In the genomic region with DNA sequence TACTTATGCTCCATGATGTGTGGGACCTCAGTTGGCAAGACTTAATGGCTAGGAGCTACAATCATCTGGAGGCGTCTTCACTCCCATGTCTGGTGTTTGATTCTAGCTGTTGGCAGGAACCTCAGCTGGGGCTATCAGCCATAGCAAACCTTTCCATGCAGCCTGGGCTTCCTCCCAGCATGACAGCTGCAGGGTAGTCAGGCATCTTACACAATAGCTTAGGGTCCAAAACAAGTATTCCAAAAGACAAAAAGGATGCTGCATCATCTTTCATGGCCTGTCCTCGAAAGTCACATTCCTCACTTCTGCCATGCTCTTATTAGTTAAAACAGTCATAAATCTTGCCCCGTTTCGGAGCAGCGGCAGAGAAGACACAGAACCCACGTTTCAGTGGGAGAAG, we compare ENCODE assay signal across 9 cellular contexts.
DNase-seq lines count a peak whose midpoint lies in the region; ATAC-seq lines count a peak whose summit lies in the region.
"Had no signal": no experiment of that assay in that cellular context is flagged by ENCODE, and none has a peak within 500 bp of the region (broad histone marks: within the 10 kb centered on the region; RNA-seq: fewer than 3 reads in every experiment).

No MANE protein-coding gene starts in this region.

- no peak for DNase-seq in activated CD4-positive, alpha-beta T cell treated with anti-CD3 and anti-CD28 coated beads for 36 hours
- DNase-seq in activated CD4-positive, alpha-beta T cell treated with anti-CD3 and anti-CD28 coated beads, Interleukin-2, amount 50 U/mL, for 1 hour: no peak
- no peak for DNase-seq in activated CD4-positive, alpha-beta memory T cell treated with anti-CD3 and anti-CD28 coated beads, Interleukin-2, amount 10 ng/mL, durations not matched to agents 7 days and 5 days
- DNase-seq in left cardiac atrium (peak; percentile 63), DMS53 (lab: John Stamatoyannopoulos, UW) (no peak)
- DNase-seq in stimulated activated CD4-positive, alpha-beta T cell treated with anti-CD3 and anti-CD28 coated beads, Interleukin-1b, Interleukin-23, amount 100 ng/mL, for 48 hours: no peak
- DNase-seq: ACHN had no signal

- peaks cover 97% of the 10 kb centered on the region for H3K4me1 Mint-ChIP-seq in activated CD4-positive, alpha-beta T cell treated with anti-CD3 and anti-CD28 coated beads for 36 hours
- H3K4me1 Mint-ChIP-seq in activated CD4-positive, alpha-beta memory T cell treated with anti-CD3 and anti-CD28 coated beads, Interleukin-2, amount 10 ng/mL, durations not matched to agents 7 days and 5 days: peaks cover 97% of the 10 kb centered on the region
- peaks cover 68% of the 10 kb centered on the region for H3K4me1 Mint-ChIP-seq in stimulated activated memory B cell treated with anti-CD40 and anti-IgM and Interleukin-4, amounts not matched to agents 10 μg/mL and 1 μg/mL and 100 μg/mL, for 72 hours

- peaks cover 68% of the 10 kb centered on the region for H3K36me3 Mint-ChIP-seq in activated CD4-positive, alpha-beta T cell treated with anti-CD3 and anti-CD28 coated beads for 36 hours (ENCODE audit: low read depth)
- H3K36me3 Mint-ChIP-seq in activated CD4-positive, alpha-beta memory T cell treated with anti-CD3 and anti-CD28 coated beads, Interleukin-2, amount 10 ng/mL, durations not matched to agents 7 days and 5 days (ENCODE audit: low read depth): peaks cover 75% of the 10 kb centered on the region
- no peaks in the 10 kb centered on the region for H3K36me3 Mint-ChIP-seq in stimulated activated memory B cell treated with anti-CD40 and anti-IgM and Interleukin-4, amounts not matched to agents 10 μg/mL and 1 μg/mL and 100 μg/mL, for 72 hours

- H3K27me3 Mint-ChIP-seq in activated CD4-positive, alpha-beta T cell treated with anti-CD3 and anti-CD28 coated beads for 36 hours: no peaks in the 10 kb centered on the region
- H3K27me3 Mint-ChIP-seq in activated CD4-positive, alpha-beta memory T cell treated with anti-CD3 and anti-CD28 coated beads, Interleukin-2, amount 10 ng/mL, durations not matched to agents 7 days and 5 days: no peaks in the 10 kb centered on the region
- no peaks in the 10 kb centered on the region for H3K27me3 Mint-ChIP-seq in stimulated activated memory B cell treated with anti-CD40 and anti-IgM and Interleukin-4, amounts not matched to agents 10 μg/mL and 1 μg/mL and 100 μg/mL, for 72 hours

- H3K4me3 Mint-ChIP-seq in activated CD4-positive, alpha-beta T cell treated with anti-CD3 and anti-CD28 coated beads for 36 hours: no peak overlapping the region
- H3K4me3 Mint-ChIP-seq in activated CD4-positive, alpha-beta memory T cell treated with anti-CD3 and anti-CD28 coated beads, Interleukin-2, amount 10 ng/mL, durations not matched to agents 7 days and 5 days: no peak overlapping the region
- no peak overlapping the region for H3K4me3 Mint-ChIP-seq in stimulated activated memory B cell treated with anti-CD40 and anti-IgM and Interleukin-4, amounts not matched to agents 10 μg/mL and 1 μg/mL and 100 μg/mL, for 72 hours

- H3K27ac Mint-ChIP-seq in activated CD4-positive, alpha-beta T cell treated with anti-CD3 and anti-CD28 coated beads for 36 hours: peak overlapping the region; percentile 98
- peak overlapping the region; percentile 90 for H3K27ac Mint-ChIP-seq in activated CD4-positive, alpha-beta memory T cell treated with anti-CD3 and anti-CD28 coated beads, Interleukin-2, amount 10 ng/mL, durations not matched to agents 7 days and 5 days
- H3K27ac Mint-ChIP-seq in stimulated activated memory B cell treated with anti-CD40 and anti-IgM and Interleukin-4, amounts not matched to agents 10 μg/mL and 1 μg/mL and 100 μg/mL, for 72 hours: peak overlapping the region; percentile 80

- CTCF ChIA-PET in activated CD4-positive, alpha-beta T cell treated with anti-CD3 and anti-CD28 coated beads for 36 hours (lab: Charles Lee): interaction anchor here (0.6 to 4.6 kb wide), 3 partner anchors 39 to 247 kb away, joined by 3 to 32 read pairs (median 4); no protein-coding TSS in a partner anchor
- CTCF ChIA-PET in activated CD4-positive, alpha-beta memory T cell treated with anti-CD3 and anti-CD28 coated beads, Interleukin-2, amount 10 ng/mL, durations not matched to agents 7 days and 5 days (lab: Charles Lee): interaction anchor here (0.9 to 3.7 kb wide), 4 partner anchors 39 to 115 kb away, joined by 3 to 17 read pairs (median 4); no protein-coding TSS in a partner anchor

- H3K9me3 Mint-ChIP-seq in activated CD4-positive, alpha-beta T cell treated with anti-CD3 and anti-CD28 coated beads for 36 hours (ENCODE audit: low read depth): peaks cover 7% of the 10 kb centered on the region
- peaks cover 2% of the 10 kb centered on the region for H3K9me3 Mint-ChIP-seq in activated CD4-positive, alpha-beta memory T cell treated with anti-CD3 and anti-CD28 coated beads, Interleukin-2, amount 10 ng/mL, durations not matched to agents 7 days and 5 days
- no peaks in the 10 kb centered on the region for H3K9me3 Mint-ChIP-seq in stimulated activated memory B cell treated with anti-CD40 and anti-IgM and Interleukin-4, amounts not matched to agents 10 μg/mL and 1 μg/mL and 100 μg/mL, for 72 hours

- POLR2A ChIA-PET in activated CD4-positive, alpha-beta T cell treated with anti-CD3 and anti-CD28 coated beads for 36 hours (lab: Charles Lee): no interaction called here
- POLR2A ChIA-PET in activated CD4-positive, alpha-beta memory T cell treated with anti-CD3 and anti-CD28 coated beads, Interleukin-2, amount 10 ng/mL, durations not matched to agents 7 days and 5 days (lab: Charles Lee): interaction anchor here (1.0 to 6.5 kb wide), 13 partner anchors 10 to 120 kb away, joined by 3 to 34 read pairs (median 7); a partner anchor contains a TSS

- intact Hi-C loops in activated CD4-positive, alpha-beta T cell treated with anti-CD3 and anti-CD28 coated beads for 36 hours (cut with DNase I, micrococcal nuclease): loop anchor here (1.0 to 10.0 kb wide), 13 partner anchors 9 to 527 kb away; a partner anchor contains a TSS
- intact Hi-C loops in left cardiac atrium (cut with DNase I): loop anchor here in 1 of 2 donors (5.0 kb wide), 1 partner anchor 33 kb away; no protein-coding TSS in a partner anchor

- ATAC-seq in activated CD4-positive, alpha-beta T cell treated with anti-CD3 and anti-CD28 coated beads for 36 hours: no peak
- ATAC-seq in left cardiac atrium (peak in 1 of 2 donors; percentile 67), GM18511 (IDR thresholded peaks at IDR 0.05; ENCODE audit: unreplicated experiment) (no peak)
- ATAC-seq in stimulated activated memory B cell treated with anti-CD40 and anti-IgM and Interleukin-4, amounts not matched to agents 10 μg/mL and 1 μg/mL and 100 μg/mL, for 72 hours: no peak
